25 cellular contexts compared by ENCODE assay signal in genomic region chr10:131698986-131699385, GRCh38.
"Had no signal": no experiment of that assay in that cellular context is flagged by ENCODE, and none has a peak within 500 bp of the region (broad histone marks: within the 10 kb centered on the region; RNA-seq: fewer than 3 reads in every experiment).

No MANE protein-coding gene starts in this region.

- H3K4me1 ChIP-seq: gastrocnemius medialis, psoas muscle, tibial nerve, uterus had no signal

- H3K27me3 ChIP-seq: gastrocnemius medialis, ovary, tibial nerve, uterus had no signal

- H3K4me3 ChIP-seq: gastrocnemius medialis, ovary, psoas muscle, tibial nerve, uterus had no signal

- DNase-seq: activated CD4-positive, alpha-beta T cell treated with anti-CD3 and anti-CD28 coated beads for 4 hours; activated CD4-positive, alpha-beta T cell treated with anti-CD3 and anti-CD28 coated beads, Interleukin-2, amount 50 U/mL, for 4 hours; activated naive CD4-positive, alpha-beta T cell treated with anti-CD3 and anti-CD28 coated beads, Interleukin-2, amount 10 ng/mL, durations not matched to agents 7 days and 5 days; activated T-cell treated with anti-CD3 and anti-CD28 coated beads for 4 hours; activated T-cell treated with anti-CD3 and anti-CD28 coated beads, Interleukin-2, amount 50 U/mL, for 72 hours; amniotic stem cell; effector memory CD4-positive, alpha-beta T cell; erythroblast; gastrocnemius medialis; glutamatergic neuron; hippocampal formation; kidney; left colon; midbrain; naive thymus-derived CD4-positive, alpha-beta T cell; ovary; psoas muscle; SK-N-SH; stimulated activated CD4-positive, alpha-beta T cell treated with anti-CD3 and anti-CD28 coated beads, Interleukin-2, amount 100 ng/mL, for 48 hours; stimulated activated naive CD4-positive, alpha-beta T cell treated with Interleukin-2 at 50 U/mL for 16 hours; SW 1271; T-helper 9 cell had no signal

- H3K9me3 ChIP-seq: gastrocnemius medialis, ovary, psoas muscle, SK-N-SH, uterus had no signal

- ATAC-seq: activated T-cell treated with anti-CD3 and anti-CD28 coated beads, Interleukin-2, amount 50 U/mL, for 72 hours; gastrocnemius medialis; left colon; naive thymus-derived CD4-positive, alpha-beta T cell; psoas muscle had no signal

- H3K36me3 ChIP-seq: gastrocnemius medialis, ovary, tibial nerve, uterus had no signal

- H3K27ac ChIP-seq: gastrocnemius medialis, ovary, psoas muscle, tibial nerve, uterus, VCaP had no signal
